1 cellular context compared by ENCODE assay signal in genomic region chr6:170205534-170206316, GRCh38.
A peak's percentile ranks its signal among the peaks of the same experiment; 100 is the strongest.
TF ChIP-seq lines count a peak whose summit lies in the region.

No MANE protein-coding gene starts in this region.

TF ChIP-seq in WTC11, 78 proteins besides CTCF, POLR2A, EP300 and RAD21:
- TF ChIP-seq ZBTB43 (CRISPR knock-in tag; IDR thresholded peaks at IDR 0.05) (0 out of 2 replicates have a peak, but pooled peaks have one; percentile 42), RELA (CRISPR knock-in tag; IDR thresholded peaks at IDR 0.05; ENCODE audit: borderline replicate concordance) (no peak)
